In genomic region chr13:69566104-69566716, GRCh38 we compare ENCODE assay signal across 2 cellular contexts.
TF ChIP-seq lines count a peak whose summit lies in the region.

No MANE protein-coding gene starts in this region.

TF ChIP-seq in HEK293, 187 proteins besides CTCF, POLR2A, EP300 and RAD21 (continued from another document):
- TF ChIP-seq PRDM10 (tag by site-specific recombination; IDR thresholded peaks at IDR 0.05) (no peak), SETDB1 (IDR thresholded peaks at IDR 0.05; ENCODE audit: insufficient read length, low read length) (peak; percentile 79)

TF ChIP-seq in GM12878, 131 proteins besides CTCF, POLR2A, EP300 and RAD21 (continued from another document and continues in another):
- peak; percentile 74; the same call in 1 of the 2 replicates for TF ChIP-seq BACH1 (IDR thresholded peaks at IDR 0.05; ENCODE audit: borderline replicate concordance)
- no peak for TF ChIP-seq MYC (IDR thresholded peaks at IDR 0.05; ENCODE audit: insufficient read depth, insufficient read length, insufficient replicate concordance, low read length, severe bottlenecking)
- TF ChIP-seq IKZF2 (IDR thresholded peaks at IDR 0.05): peak; percentile 65 to 72
- no peak for TF ChIP-seq FOXM1 (IDR thresholded peaks at IDR 0.05; ENCODE audit: low read depth, low read length)
- no peak for TF ChIP-seq TARDBP (IDR thresholded peaks at IDR 0.05; ENCODE audit: borderline replicate concordance)
- TF ChIP-seq IKZF1 (conservative IDR thresholded peaks at IDR 0.05): peak; percentile 42
- peak; percentile 80 for TF ChIP-seq SMAD1 (IDR thresholded peaks at IDR 0.05; ENCODE audit: low read depth, partially characterized antibody)
- TF ChIP-seq MLLT1 (IDR thresholded peaks at IDR 0.05): peak; percentile 64
- no peak; the same call in 1 of the 2 replicates for TF ChIP-seq NR2F1 (conservative IDR thresholded peaks at IDR 0.05)
- no peak for TF ChIP-seq ZNF274 (IDR thresholded peaks at IDR 0.05; ENCODE audit: insufficient read depth, insufficient read length)
- TF ChIP-seq SRF (IDR thresholded peaks at IDR 0.05; ENCODE audit: low read depth in 2 of 2, low read length in 2 of 2): no peak
- TF ChIP-seq NBN (IDR thresholded peaks at IDR 0.05): 0 out of 2 replicates have a peak, but pooled peaks have one; percentile 29
- TF ChIP-seq RCOR1 (conservative IDR thresholded peaks at IDR 0.05; ENCODE audit: low read depth, low read length): no peak
- no peak for TF ChIP-seq ZSCAN29 (IDR thresholded peaks at IDR 0.05)
- no peak for TF ChIP-seq CREB1 (IDR thresholded peaks at IDR 0.05; ENCODE audit: low read depth)
- TF ChIP-seq BCL3 (IDR thresholded peaks at IDR 0.05; ENCODE audit: borderline replicate concordance, insufficient read depth, low read depth, low read length, poor library complexity, severe bottlenecking): no peak
- no peak for TF ChIP-seq ZBTB4 (CRISPR knock-in tag; IDR thresholded peaks at IDR 0.05)
- TF ChIP-seq IRF3 (IDR thresholded peaks at IDR 0.05): no peak
- no peak for TF ChIP-seq ZNF207 (IDR thresholded peaks at IDR 0.05; ENCODE audit: borderline replicate concordance)
- TF ChIP-seq ZZZ3 (IDR thresholded peaks at IDR 0.05; ENCODE audit: control insufficient read depth, insufficient read length, low read depth): no peak
- no peak for TF ChIP-seq KLF5 (IDR thresholded peaks at IDR 0.05; ENCODE audit: partially characterized antibody)
- no peak for TF ChIP-seq LARP7 (IDR thresholded peaks at IDR 0.05)
- no peak for TF ChIP-seq GATAD2B (conservative IDR thresholded peaks at IDR 0.05; ENCODE audit: low read depth)
- TF ChIP-seq ZNF622 (IDR thresholded peaks at IDR 0.05): no peak
- TF ChIP-seq MEF2B (IDR thresholded peaks at IDR 0.05; ENCODE audit: partially characterized antibody, poor library complexity, severe bottlenecking): peak; percentile 63
- TF ChIP-seq MYB (IDR thresholded peaks at IDR 0.05; ENCODE audit: borderline replicate concordance, low read depth, low read length): no peak
- no peak for TF ChIP-seq EED (IDR thresholded peaks at IDR 0.05; ENCODE audit: low read depth)
- TF ChIP-seq BHLHE40 (IDR thresholded peaks at IDR 0.05; ENCODE audit: borderline replicate concordance in 1 of 2, low read depth in 2 of 2, low read length in 1 of 2): peak; percentile 50 to 60; a peak in 2 of 4 replicates
- TF ChIP-seq SMC3 (IDR thresholded peaks at IDR 0.05; ENCODE audit: borderline replicate concordance, low read length): no peak
- no peak for TF ChIP-seq SMARCA5 (IDR thresholded peaks at IDR 0.05)
- no peak for TF ChIP-seq ETV6 (conservative IDR thresholded peaks at IDR 0.05 in 1 of 2, IDR thresholded peaks at IDR 0.05 in 1 of 2; ENCODE audit: borderline replicate concordance in 1 of 2, low read depth in 1 of 2)
- TF ChIP-seq PML (IDR thresholded peaks at IDR 0.05; ENCODE audit: low read length): no peak
- TF ChIP-seq ZBTB33 (IDR thresholded peaks at IDR 0.05): peak; percentile 11; the same call in 1 of the 2 replicates
- TF ChIP-seq NR2C1 (IDR thresholded peaks at IDR 0.05): no peak
- TF ChIP-seq BCL11A (IDR thresholded peaks at IDR 0.05; ENCODE audit: low read depth, low read length): peak; percentile 73; the same call in 1 of the 2 replicates
- no peak for TF ChIP-seq ATF3 (IDR thresholded peaks at IDR 0.05; ENCODE audit: borderline replicate concordance, extremely low read depth, low read depth, low read length)
- TF ChIP-seq KDM1A (IDR thresholded peaks at IDR 0.05; ENCODE audit: borderline replicate concordance): no peak
- TF ChIP-seq NR2C2 (IDR thresholded peaks at IDR 0.05; ENCODE audit: borderline replicate concordance, control insufficient read depth, insufficient read length, low read depth): no peak
- no peak for TF ChIP-seq RFX5 (IDR thresholded peaks at IDR 0.05; ENCODE audit: low read depth, low read length)
- no peak for TF ChIP-seq KAT2A (conservative IDR thresholded peaks at IDR 0.05; ENCODE audit: control insufficient read depth, low read depth, low read length)
- TF ChIP-seq CREM (IDR thresholded peaks at IDR 0.05; ENCODE audit: low read depth): no peak
- TF ChIP-seq TAF1 (IDR thresholded peaks at IDR 0.05; ENCODE audit: borderline replicate concordance, low read depth, low read length): no peak
- no peak for TF ChIP-seq YBX1 (IDR thresholded peaks at IDR 0.05)
- no peak for TF ChIP-seq SUZ12 (IDR thresholded peaks at IDR 0.05; ENCODE audit: unreplicated experiment)
- 0 out of 2 replicates have a peak, but pooled peaks have one; percentile 30 for TF ChIP-seq JUND (IDR thresholded peaks at IDR 0.05; ENCODE audit: low read depth, low read length)
- peak; percentile 81 for TF ChIP-seq RELB (IDR thresholded peaks at IDR 0.05; ENCODE audit: low read depth)
- no peak for TF ChIP-seq HCFC1 (IDR thresholded peaks at IDR 0.05; ENCODE audit: low read length)
- no peak for TF ChIP-seq BRCA1 (IDR thresholded peaks at IDR 0.05; ENCODE audit: low read depth, low read length)
- TF ChIP-seq FOXK2 (IDR thresholded peaks at IDR 0.05): no peak
- TF ChIP-seq MTA2 (IDR thresholded peaks at IDR 0.05; ENCODE audit: low read depth): peak; percentile 100
- TF ChIP-seq USF2 (IDR thresholded peaks at IDR 0.05; ENCODE audit: borderline replicate concordance, low read depth, low read length): no peak
- no peak for TF ChIP-seq CHD2 (IDR thresholded peaks at IDR 0.05; ENCODE audit: borderline replicate concordance, low read depth, low read length)
- TF ChIP-seq SKIL (IDR thresholded peaks at IDR 0.05; ENCODE audit: low read depth, poor library complexity, severe bottlenecking): peak; percentile 35
- TF ChIP-seq EGR1 (IDR thresholded peaks at IDR 0.05; ENCODE audit: borderline replicate concordance in 1 of 2, low read depth in 2 of 2, low read length in 2 of 2): no peak
- no peak for TF ChIP-seq TBL1XR1 (IDR thresholded peaks at IDR 0.05; ENCODE audit: low read depth, low read length)
